19 cellular contexts compared by ENCODE assay signal in the genomic region with DNA sequence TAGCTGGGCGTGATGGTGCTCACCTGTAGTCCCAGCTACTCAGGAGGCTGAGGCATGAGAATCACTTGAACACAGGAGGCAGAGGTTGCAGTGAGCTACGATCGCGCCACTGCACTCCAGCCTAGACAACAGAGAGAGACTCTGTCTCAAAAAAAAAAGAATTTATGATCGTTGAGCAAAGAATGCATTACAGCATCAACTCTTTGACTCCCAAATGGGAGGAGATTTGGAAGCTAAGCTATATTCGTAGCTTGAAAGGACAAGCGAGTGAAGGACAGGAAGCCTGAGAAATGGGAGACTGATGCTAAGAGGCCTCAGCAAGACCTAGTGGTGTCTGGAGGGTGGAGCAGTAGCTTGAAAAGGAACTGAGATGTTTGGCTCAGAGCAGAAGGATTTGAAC. TPM values are rescaled to one million over a fixed set of nuclear protein-coding genes. Genes with fewer than 3 reads are reported as not detected.
DNase-seq lines count a peak whose midpoint lies in the region; ATAC-seq lines count a peak whose summit lies in the region.
"Had no signal": no experiment of that assay in that cellular context is flagged by ENCODE, and none has a peak within 500 bp of the region (broad histone marks: within the 10 kb centered on the region; RNA-seq: fewer than 3 reads in every experiment).

No MANE protein-coding gene starts in this region.

- no peak overlapping the region for H3K4me3 Mint-ChIP-seq in activated CD4-positive, alpha-beta memory T cell treated with anti-CD3 and anti-CD28 coated beads for 36 hours
- H3K4me3 Mint-ChIP-seq: activated naive CD4-positive, alpha-beta T cell treated with anti-CD3 and anti-CD28 coated beads, Interleukin-2, amount 10 ng/mL, durations not matched to agents 7 days and 5 days; mesothelial cell of epicardium had no signal

- H3K9ac ChIP-seq in rectal smooth muscle tissue (ENCODE audit: low read length) = no peak overlapping the region

- no peaks in the 10 kb centered on the region for H3K27me3 Mint-ChIP-seq in activated CD4-positive, alpha-beta memory T cell treated with anti-CD3 and anti-CD28 coated beads for 36 hours

- H3K36me3 Mint-ChIP-seq in activated CD4-positive, alpha-beta memory T cell treated with anti-CD3 and anti-CD28 coated beads for 36 hours = peaks cover 9% of the 10 kb centered on the region

- peaks cover 3% of the 10 kb centered on the region for H3K36me3 ChIP-seq in rectal smooth muscle tissue (ENCODE audit: control insufficient read depth, insufficient read depth, low read length)

- ATAC-seq in Right ventricle myocardium inferior = peak; percentile 68
- peak; percentile 20 to 54 for ATAC-seq in left cardiac atrium
- ATAC-seq: PC-3 had no signal

- no peak overlapping the region for H3K4me3 ChIP-seq in rectal smooth muscle tissue (ENCODE audit: low read length)
- H3K4me3 ChIP-seq: body of pancreas had no signal

- POLR2A ChIA-PET in activated CD4-positive, alpha-beta memory T cell treated with anti-CD3 and anti-CD28 coated beads for 36 hours (lab: Charles Lee) = no interaction called here

- H3K27ac Mint-ChIP-seq in activated CD4-positive, alpha-beta memory T cell treated with anti-CD3 and anti-CD28 coated beads for 36 hours = no peak overlapping the region
- H3K27ac Mint-ChIP-seq: activated naive CD4-positive, alpha-beta T cell treated with anti-CD3 and anti-CD28 coated beads, Interleukin-2, amount 10 ng/mL, durations not matched to agents 7 days and 5 days; mesothelial cell of epicardium had no signal

- peak overlapping the region; percentile 60 for H3K27ac ChIP-seq in rectal smooth muscle tissue (ENCODE audit: low read depth, low read length)
- H3K27ac ChIP-seq: body of pancreas, C4-2B had no signal

- CTCF ChIA-PET in activated CD4-positive, alpha-beta memory T cell treated with anti-CD3 and anti-CD28 coated beads for 36 hours (lab: Charles Lee) = interaction anchor here (0.7 to 11.4 kb wide), 3 partner anchors 7 to 55 kb away, joined by 3 to 341 read pairs (median 6); a partner anchor contains a TSS

- H3K27me3 ChIP-seq in rectal smooth muscle tissue (ENCODE audit: control insufficient read depth, insufficient read depth, low read length) = no peaks in the 10 kb centered on the region
- H3K27me3 ChIP-seq: body of pancreas had no signal

- peaks cover 4% of the 10 kb centered on the region for H3K9me3 Mint-ChIP-seq in activated CD4-positive, alpha-beta memory T cell treated with anti-CD3 and anti-CD28 coated beads for 36 hours
- H3K9me3 Mint-ChIP-seq: mesothelial cell of epicardium had no signal

- peaks cover 30% of the 10 kb centered on the region for H3K4me1 ChIP-seq in rectal smooth muscle tissue (ENCODE audit: control insufficient read depth, insufficient read depth, low read length)

- intact Hi-C loops in Right ventricle myocardium inferior (cut with DNase I) = no loop called here
- intact Hi-C loops in cardiac septum (cut with DNase I) = no loop called here
- intact Hi-C loops in left cardiac atrium (cut with DNase I) = no loop called here
- intact Hi-C loops in activated CD4-positive, alpha-beta memory T cell treated with anti-CD3 and anti-CD28 coated beads for 36 hours (cut with micrococcal nuclease) = no loop called here

- H3K4me1 Mint-ChIP-seq in activated CD4-positive, alpha-beta memory T cell treated with anti-CD3 and anti-CD28 coated beads for 36 hours (ENCODE audit: low read depth) = peaks cover 12% of the 10 kb centered on the region

- no peak for DNase-seq in Right ventricle myocardium inferior (ENCODE audit: missing footprints)
- DNase-seq in cardiac septum (ENCODE audit: low spot score) = no peak
- DNase-seq in left cardiac atrium = no peak
- DNase-seq in NCI-H187 treated with DMSO at 0.1 percent for 48 hours (lab: John Stamatoyannopoulos, UW) = no peak
- DNase-seq in NCI-H1694 (lab: John Stamatoyannopoulos, UW) = no peak
- DNase-seq in stimulated activated CD4-positive, alpha-beta T cell treated with anti-CD3 and anti-CD28 coated beads, Interleukin-1b, Interleukin-23, amount 100 ng/mL, for 48 hours = no peak
- DNase-seq in activated CD4-positive, alpha-beta memory T cell treated with anti-CD3 and anti-CD28 coated beads for 36 hours = no peak
- DNase-seq: activated CD4-positive, alpha-beta T cell treated with anti-CD3 and anti-CD28 coated beads for 4 hours; activated naive CD4-positive, alpha-beta T cell treated with anti-CD3 and anti-CD28 coated beads, Interleukin-2, amount 10 ng/mL, durations not matched to agents 7 days and 5 days; activated T-cell treated with anti-CD3 and anti-CD28 coated beads for 4 hours; body of pancreas; dermis blood vessel endothelial cell; DMS153; MV-4-11 had no signal

RNA-seq across cellular contexts. Expression of a gene that starts 10.3 kb away (rescaled TPM):
- total RNA-seq in Right ventricle myocardium inferior (not detected), cardiac septum (0.16 TPM), left cardiac atrium (not detected)
- total RNA-seq in activated CD4-positive, alpha-beta memory T cell treated with anti-CD3 and anti-CD28 coated beads for 36 hours = not detected
- total RNA-seq: body of pancreas, SK-MEL-5 had no signal

RNA-seq across cellular contexts. Expression of a gene that starts 22.4 kb away (rescaled TPM):
- total RNA-seq in Right ventricle myocardium inferior (8.9 TPM), cardiac septum (6.6 TPM), left cardiac atrium (10 to 100 TPM; 14.7 to 19.7 TPM)
- total RNA-seq in activated CD4-positive, alpha-beta memory T cell treated with anti-CD3 and anti-CD28 coated beads for 36 hours = 10 to 100 TPM; 24.7 to 25.8 TPM

RNA-seq across cellular contexts. Expression of a gene that starts 31.8 kb away (rescaled TPM):
- total RNA-seq in Right ventricle myocardium inferior (69.4 TPM), cardiac septum (58.3 TPM), left cardiac atrium (10 to 100 TPM; 80.7 to 88.0 TPM)
- total RNA-seq in activated CD4-positive, alpha-beta memory T cell treated with anti-CD3 and anti-CD28 coated beads for 36 hours = 100 to 1,000 TPM; 139 to 144 TPM
